In genomic region chr11:32302826-32303225, GRCh38 we compare ENCODE assay signal across 23 cellular contexts.
"Had no signal": no experiment of that assay in that cellular context is flagged by ENCODE, and none has a peak within 500 bp of the region (broad histone marks: within the 10 kb centered on the region; RNA-seq: fewer than 3 reads in every experiment).

No MANE protein-coding gene starts in this region.

- H3K9me3 Mint-ChIP-seq: IgD-negative memory B cell had no signal

- H3K4me3 Mint-ChIP-seq: IgD-negative memory B cell had no signal

- H3K27ac Mint-ChIP-seq: IgD-negative memory B cell had no signal

- H3K27me3 Mint-ChIP-seq: IgD-negative memory B cell had no signal

- H3K27ac ChIP-seq: HL-60, KMS-11, SJCRH30 had no signal

- H3K4me2 ChIP-seq: KMS-11 had no signal

- H3K9ac ChIP-seq: KMS-11 had no signal

- H3K4me3 ChIP-seq: K562, SJCRH30 had no signal

- DNase-seq: Kasumi-1, MV-4-11, NCI-H1048, NCI-H1105, NCI-H1417 treated with DMSO at 0.1 percent for 48 hours, NCI-H146, NCI-H1694 treated with DMSO at 0.1 percent for 48 hours, NCI-H1930, NCI-H2081, NCI-H2107, NCI-H226, NCI-H446, NCI-H510A, NCI-H524 treated with DMSO at 0.1 percent for 48 hours, NCI-H69, NCI-H774, RPMI8226, SHP77 treated with DMSO at 0.1 percent for 48 hours, SJCRH30 had no signal

- H3K27me3 ChIP-seq: SJCRH30 had no signal

- H3K36me3 ChIP-seq: SJCRH30 had no signal

- H3K36me3 Mint-ChIP-seq: IgD-negative memory B cell had no signal

- H3K9me3 ChIP-seq: SJCRH30 had no signal

- H3K4me1 ChIP-seq: SJCRH30 had no signal
